ENCODE assay signal across 1 cellular context in the genomic region with DNA sequence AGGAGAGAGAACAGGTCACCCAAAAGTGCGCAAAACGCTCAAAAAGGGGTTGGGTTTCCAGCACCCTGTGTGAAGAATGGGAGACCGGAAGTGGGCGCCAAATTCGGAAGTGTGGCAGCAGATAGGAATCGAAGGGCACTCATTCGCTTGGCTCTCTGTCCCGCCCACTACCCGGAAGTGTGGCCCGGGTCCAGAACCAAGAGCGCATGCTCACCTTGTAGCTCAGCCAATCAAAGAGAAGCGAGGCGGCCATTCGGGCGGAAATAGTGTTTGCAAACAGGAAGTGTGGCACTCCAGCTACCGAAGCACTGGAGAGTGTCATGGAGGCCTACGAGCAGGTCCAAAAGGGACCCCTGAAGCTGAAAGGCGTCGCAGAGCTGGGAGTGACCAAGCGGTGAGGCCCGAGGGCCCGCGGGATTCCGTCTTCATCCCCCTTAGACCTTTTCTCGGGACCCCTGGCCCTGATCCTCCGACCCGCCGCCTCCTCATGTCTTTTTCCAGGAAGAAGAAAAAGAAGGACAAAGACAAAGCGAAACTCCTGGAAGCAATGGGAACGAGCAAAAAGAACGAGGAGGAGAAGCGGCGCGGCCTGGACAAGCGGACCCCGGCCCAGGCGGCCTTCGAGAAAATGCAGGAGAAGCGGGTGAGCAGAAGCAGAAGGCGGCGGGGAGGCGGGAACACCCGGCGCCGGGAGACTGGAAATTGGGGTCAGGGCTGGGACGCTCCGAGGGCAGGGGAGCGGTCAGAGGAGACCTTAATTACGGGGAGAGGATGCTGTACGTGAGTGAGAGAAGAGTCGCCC.
TF ChIP-seq lines count a peak whose summit lies in the region.

A gene (plus strand): TSS at position 288 of the 802 bp plus-strand sequence. CDS start 33 bp downstream, at position 321.

TF ChIP-seq in GM12878, 131 proteins besides CTCF, POLR2A, EP300 and RAD21 (continued from another document and continues in another):
- TF ChIP-seq, protein P1, sequence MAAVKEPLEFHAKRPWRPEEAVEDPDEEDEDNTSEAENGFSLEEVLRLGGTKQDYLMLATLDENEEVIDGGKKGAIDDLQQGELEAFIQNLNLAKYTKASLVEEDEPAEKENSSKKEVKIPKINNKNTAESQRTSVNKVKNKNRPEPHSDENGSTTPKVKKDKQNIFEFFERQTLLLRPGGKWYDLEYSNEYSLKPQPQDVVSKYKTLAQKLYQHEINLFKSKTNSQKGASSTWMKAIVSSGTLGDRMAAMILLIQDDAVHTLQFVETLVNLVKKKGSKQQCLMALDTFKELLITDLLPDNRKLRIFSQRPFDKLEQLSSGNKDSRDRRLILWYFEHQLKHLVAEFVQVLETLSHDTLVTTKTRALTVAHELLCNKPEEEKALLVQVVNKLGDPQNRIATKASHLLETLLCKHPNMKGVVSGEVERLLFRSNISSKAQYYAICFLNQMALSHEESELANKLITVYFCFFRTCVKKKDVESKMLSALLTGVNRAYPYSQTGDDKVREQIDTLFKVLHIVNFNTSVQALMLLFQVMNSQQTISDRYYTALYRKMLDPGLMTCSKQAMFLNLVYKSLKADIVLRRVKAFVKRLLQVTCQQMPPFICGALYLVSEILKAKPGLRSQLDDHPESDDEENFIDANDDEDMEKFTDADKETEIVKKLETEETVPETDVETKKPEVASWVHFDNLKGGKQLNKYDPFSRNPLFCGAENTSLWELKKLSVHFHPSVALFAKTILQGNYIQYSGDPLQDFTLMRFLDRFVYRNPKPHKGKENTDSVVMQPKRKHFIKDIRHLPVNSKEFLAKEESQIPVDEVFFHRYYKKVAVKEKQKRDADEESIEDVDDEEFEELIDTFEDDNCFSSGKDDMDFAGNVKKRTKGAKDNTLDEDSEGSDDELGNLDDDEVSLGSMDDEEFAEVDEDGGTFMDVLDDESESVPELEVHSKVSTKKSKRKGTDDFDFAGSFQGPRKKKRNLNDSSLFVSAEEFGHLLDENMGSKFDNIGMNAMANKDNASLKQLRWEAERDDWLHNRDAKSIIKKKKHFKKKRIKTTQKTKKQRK (IDR thresholded peaks at IDR 0.05; ENCODE audit: low read depth, low read length), result no peak
- TF ChIP-seq, protein P2, sequence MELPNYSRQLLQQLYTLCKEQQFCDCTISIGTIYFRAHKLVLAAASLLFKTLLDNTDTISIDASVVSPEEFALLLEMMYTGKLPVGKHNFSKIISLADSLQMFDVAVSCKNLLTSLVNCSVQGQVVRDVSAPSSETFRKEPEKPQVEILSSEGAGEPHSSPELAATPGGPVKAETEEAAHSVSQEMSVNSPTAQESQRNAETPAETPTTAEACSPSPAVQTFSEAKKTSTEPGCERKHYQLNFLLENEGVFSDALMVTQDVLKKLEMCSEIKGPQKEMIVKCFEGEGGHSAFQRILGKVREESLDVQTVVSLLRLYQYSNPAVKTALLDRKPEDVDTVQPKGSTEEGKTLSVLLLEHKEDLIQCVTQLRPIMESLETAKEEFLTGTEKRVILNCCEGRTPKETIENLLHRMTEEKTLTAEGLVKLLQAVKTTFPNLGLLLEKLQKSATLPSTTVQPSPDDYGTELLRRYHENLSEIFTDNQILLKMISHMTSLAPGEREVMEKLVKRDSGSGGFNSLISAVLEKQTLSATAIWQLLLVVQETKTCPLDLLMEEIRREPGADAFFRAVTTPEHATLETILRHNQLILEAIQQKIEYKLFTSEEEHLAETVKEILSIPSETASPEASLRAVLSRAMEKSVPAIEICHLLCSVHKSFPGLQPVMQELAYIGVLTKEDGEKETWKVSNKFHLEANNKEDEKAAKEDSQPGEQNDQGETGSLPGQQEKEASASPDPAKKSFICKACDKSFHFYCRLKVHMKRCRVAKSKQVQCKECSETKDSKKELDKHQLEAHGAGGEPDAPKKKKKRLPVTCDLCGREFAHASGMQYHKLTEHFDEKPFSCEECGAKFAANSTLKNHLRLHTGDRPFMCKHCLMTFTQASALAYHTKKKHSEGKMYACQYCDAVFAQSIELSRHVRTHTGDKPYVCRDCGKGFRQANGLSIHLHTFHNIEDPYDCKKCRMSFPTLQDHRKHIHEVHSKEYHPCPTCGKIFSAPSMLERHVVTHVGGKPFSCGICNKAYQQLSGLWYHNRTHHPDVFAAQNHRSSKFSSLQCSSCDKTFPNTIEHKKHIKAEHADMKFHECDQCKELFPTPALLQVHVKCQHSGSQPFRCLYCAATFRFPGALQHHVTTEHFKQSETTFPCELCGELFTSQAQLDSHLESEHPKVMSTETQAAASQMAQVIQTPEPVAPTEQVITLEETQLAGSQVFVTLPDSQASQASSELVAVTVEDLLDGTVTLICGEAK (IDR thresholded peaks at IDR 0.05; ENCODE audit: borderline replicate concordance), result peak; percentile 98
- peak; percentile 71 for TF ChIP-seq SIX5 (IDR thresholded peaks at IDR 0.05; ENCODE audit: low read depth, low read length, severe bottlenecking)
- TF ChIP-seq TBL1XR1 (IDR thresholded peaks at IDR 0.05; ENCODE audit: low read depth, low read length), result 0 out of 2 replicates have a peak, but pooled peaks have one; percentile 2
- no peak for TF ChIP-seq MYB (IDR thresholded peaks at IDR 0.05; ENCODE audit: borderline replicate concordance, low read depth, low read length)
- TF ChIP-seq MYC (IDR thresholded peaks at IDR 0.05; ENCODE audit: insufficient read depth, insufficient read length, insufficient replicate concordance, low read length, severe bottlenecking), result no peak
- 0 out of 2 replicates have a peak, but pooled peaks have one; percentile 33 for TF ChIP-seq NBN (IDR thresholded peaks at IDR 0.05)
- no peak for TF ChIP-seq ATF7 (IDR thresholded peaks at IDR 0.05; ENCODE audit: low read depth)
- TF ChIP-seq CBFB (IDR thresholded peaks at IDR 0.05; ENCODE audit: low read depth), result peak; percentile 55; the same call in 1 of the 2 replicates
- 0 out of 2 replicates have a peak, but pooled peaks have one; percentile 73 for TF ChIP-seq CHD1 (IDR thresholded peaks at IDR 0.05; ENCODE audit: low read depth, low read length)
- TF ChIP-seq, protein P3, sequence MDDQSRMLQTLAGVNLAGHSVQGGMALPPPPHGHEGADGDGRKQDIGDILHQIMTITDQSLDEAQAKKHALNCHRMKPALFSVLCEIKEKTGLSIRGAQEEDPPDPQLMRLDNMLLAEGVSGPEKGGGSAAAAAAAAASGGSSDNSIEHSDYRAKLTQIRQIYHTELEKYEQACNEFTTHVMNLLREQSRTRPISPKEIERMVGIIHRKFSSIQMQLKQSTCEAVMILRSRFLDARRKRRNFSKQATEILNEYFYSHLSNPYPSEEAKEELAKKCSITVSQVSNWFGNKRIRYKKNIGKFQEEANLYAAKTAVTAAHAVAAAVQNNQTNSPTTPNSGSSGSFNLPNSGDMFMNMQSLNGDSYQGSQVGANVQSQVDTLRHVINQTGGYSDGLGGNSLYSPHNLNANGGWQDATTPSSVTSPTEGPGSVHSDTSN (IDR thresholded peaks at IDR 0.05; ENCODE audit: insufficient replicate concordance, low read depth, low read length), result no peak
- no peak for TF ChIP-seq JUND (IDR thresholded peaks at IDR 0.05; ENCODE audit: low read depth, low read length)
- peak; percentile 69; the same call in 1 of the 2 replicates for TF ChIP-seq CREM (IDR thresholded peaks at IDR 0.05; ENCODE audit: low read depth)
- TF ChIP-seq, protein P4, sequence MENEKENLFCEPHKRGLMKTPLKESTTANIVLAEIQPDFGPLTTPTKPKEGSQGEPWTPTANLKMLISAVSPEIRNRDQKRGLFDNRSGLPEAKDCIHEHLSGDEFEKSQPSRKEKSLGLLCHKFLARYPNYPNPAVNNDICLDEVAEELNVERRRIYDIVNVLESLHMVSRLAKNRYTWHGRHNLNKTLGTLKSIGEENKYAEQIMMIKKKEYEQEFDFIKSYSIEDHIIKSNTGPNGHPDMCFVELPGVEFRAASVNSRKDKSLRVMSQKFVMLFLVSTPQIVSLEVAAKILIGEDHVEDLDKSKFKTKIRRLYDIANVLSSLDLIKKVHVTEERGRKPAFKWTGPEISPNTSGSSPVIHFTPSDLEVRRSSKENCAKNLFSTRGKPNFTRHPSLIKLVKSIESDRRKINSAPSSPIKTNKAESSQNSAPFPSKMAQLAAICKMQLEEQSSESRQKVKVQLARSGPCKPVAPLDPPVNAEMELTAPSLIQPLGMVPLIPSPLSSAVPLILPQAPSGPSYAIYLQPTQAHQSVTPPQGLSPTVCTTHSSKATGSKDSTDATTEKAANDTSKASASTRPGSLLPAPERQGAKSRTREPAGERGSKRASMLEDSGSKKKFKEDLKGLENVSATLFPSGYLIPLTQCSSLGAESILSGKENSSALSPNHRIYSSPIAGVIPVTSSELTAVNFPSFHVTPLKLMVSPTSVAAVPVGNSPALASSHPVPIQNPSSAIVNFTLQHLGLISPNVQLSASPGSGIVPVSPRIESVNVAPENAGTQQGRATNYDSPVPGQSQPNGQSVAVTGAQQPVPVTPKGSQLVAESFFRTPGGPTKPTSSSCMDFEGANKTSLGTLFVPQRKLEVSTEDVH (IDR thresholded peaks at IDR 0.05; ENCODE audit: low read depth, partially characterized antibody), result peak; percentile 92
- no peak for TF ChIP-seq RCOR1 (conservative IDR thresholded peaks at IDR 0.05; ENCODE audit: low read depth, low read length)
- TF ChIP-seq TAF1 (IDR thresholded peaks at IDR 0.05; ENCODE audit: borderline replicate concordance, low read depth, low read length), result peak; percentile 88
- TF ChIP-seq ZNF207 (IDR thresholded peaks at IDR 0.05; ENCODE audit: borderline replicate concordance), result no peak
- TF ChIP-seq ESRRA (IDR thresholded peaks at IDR 0.05; ENCODE audit: low read length), result 0 out of 2 replicates have a peak, but pooled peaks have one; percentile 7
- TF ChIP-seq BMI1 (IDR thresholded peaks at IDR 0.05; ENCODE audit: borderline replicate concordance), result no peak
- TF ChIP-seq POLR2AphosphoS5 (IDR thresholded peaks at IDR 0.05; ENCODE audit: low read length), result peak; percentile 93
- TF ChIP-seq SMARCA5 (IDR thresholded peaks at IDR 0.05), result peak; percentile 39; the same call in 1 of the 2 replicates
- TF ChIP-seq, protein P5, sequence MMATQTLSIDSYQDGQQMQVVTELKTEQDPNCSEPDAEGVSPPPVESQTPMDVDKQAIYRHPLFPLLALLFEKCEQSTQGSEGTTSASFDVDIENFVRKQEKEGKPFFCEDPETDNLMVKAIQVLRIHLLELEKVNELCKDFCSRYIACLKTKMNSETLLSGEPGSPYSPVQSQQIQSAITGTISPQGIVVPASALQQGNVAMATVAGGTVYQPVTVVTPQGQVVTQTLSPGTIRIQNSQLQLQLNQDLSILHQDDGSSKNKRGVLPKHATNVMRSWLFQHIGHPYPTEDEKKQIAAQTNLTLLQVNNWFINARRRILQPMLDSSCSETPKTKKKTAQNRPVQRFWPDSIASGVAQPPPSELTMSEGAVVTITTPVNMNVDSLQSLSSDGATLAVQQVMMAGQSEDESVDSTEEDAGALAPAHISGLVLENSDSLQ (IDR thresholded peaks at IDR 0.05), result peak; percentile 82
- peak; percentile 62; the same call in 1 of the 2 replicates for TF ChIP-seq SIN3A (IDR thresholded peaks at IDR 0.05; ENCODE audit: low read depth, low read length)
- peak; percentile 23; the same call in 1 of the 2 replicates for TF ChIP-seq RB1 (IDR thresholded peaks at IDR 0.05; ENCODE audit: borderline replicate concordance)
- TF ChIP-seq JUNB (IDR thresholded peaks at IDR 0.05), result no peak
- peak; percentile 80 for TF ChIP-seq NRF1 (conservative IDR thresholded peaks at IDR 0.05; ENCODE audit: low read depth, low read length)
- no peak for TF ChIP-seq NFIC (IDR thresholded peaks at IDR 0.05; ENCODE audit: low read depth, low read length)
- TF ChIP-seq GABPA (IDR thresholded peaks at IDR 0.05; ENCODE audit: low read depth), result peak; percentile 98
- 0 out of 2 replicates have a peak, but pooled peaks have one; percentile 25 for TF ChIP-seq TCF3 (IDR thresholded peaks at IDR 0.05; ENCODE audit: borderline replicate concordance, insufficient read depth, low read depth, low read length)
- 0 out of 2 replicates have a peak, but pooled peaks have one; percentile 43 for TF ChIP-seq SMAD5 (IDR thresholded peaks at IDR 0.05; ENCODE audit: low read depth)
- TF ChIP-seq, protein P6, sequence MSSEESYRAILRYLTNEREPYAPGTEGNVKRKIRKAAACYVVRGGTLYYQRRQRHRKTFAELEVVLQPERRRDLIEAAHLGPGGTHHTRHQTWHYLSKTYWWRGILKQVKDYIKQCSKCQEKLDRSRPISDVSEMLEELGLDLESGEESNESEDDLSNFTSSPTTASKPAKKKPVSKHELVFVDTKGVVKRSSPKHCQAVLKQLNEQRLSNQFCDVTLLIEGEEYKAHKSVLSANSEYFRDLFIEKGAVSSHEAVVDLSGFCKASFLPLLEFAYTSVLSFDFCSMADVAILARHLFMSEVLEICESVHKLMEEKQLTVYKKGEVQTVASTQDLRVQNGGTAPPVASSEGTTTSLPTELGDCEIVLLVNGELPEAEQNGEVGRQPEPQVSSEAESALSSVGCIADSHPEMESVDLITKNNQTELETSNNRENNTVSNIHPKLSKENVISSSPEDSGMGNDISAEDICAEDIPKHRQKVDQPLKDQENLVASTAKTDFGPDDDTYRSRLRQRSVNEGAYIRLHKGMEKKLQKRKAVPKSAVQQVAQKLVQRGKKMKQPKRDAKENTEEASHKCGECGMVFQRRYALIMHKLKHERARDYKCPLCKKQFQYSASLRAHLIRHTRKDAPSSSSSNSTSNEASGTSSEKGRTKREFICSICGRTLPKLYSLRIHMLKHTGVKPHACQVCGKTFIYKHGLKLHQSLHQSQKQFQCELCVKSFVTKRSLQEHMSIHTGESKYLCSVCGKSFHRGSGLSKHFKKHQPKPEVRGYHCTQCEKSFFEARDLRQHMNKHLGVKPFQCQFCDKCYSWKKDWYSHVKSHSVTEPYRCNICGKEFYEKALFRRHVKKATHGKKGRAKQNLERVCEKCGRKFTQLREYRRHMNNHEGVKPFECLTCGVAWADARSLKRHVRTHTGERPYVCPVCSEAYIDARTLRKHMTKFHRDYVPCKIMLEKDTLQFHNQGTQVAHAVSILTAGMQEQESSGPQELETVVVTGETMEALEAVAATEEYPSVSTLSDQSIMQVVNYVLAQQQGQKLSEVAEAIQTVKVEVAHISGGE (CRISPR knock-in tag; IDR thresholded peaks at IDR 0.05), result no peak
- TF ChIP-seq, protein P7, sequence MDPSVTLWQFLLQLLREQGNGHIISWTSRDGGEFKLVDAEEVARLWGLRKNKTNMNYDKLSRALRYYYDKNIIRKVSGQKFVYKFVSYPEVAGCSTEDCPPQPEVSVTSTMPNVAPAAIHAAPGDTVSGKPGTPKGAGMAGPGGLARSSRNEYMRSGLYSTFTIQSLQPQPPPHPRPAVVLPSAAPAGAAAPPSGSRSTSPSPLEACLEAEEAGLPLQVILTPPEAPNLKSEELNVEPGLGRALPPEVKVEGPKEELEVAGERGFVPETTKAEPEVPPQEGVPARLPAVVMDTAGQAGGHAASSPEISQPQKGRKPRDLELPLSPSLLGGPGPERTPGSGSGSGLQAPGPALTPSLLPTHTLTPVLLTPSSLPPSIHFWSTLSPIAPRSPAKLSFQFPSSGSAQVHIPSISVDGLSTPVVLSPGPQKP (IDR thresholded peaks at IDR 0.05; ENCODE audit: low read depth, low read length), result peak; percentile 100
- TF ChIP-seq SUZ12 (IDR thresholded peaks at IDR 0.05; ENCODE audit: unreplicated experiment), result no peak
